8 cellular contexts compared by ENCODE assay signal in the genomic region with DNA sequence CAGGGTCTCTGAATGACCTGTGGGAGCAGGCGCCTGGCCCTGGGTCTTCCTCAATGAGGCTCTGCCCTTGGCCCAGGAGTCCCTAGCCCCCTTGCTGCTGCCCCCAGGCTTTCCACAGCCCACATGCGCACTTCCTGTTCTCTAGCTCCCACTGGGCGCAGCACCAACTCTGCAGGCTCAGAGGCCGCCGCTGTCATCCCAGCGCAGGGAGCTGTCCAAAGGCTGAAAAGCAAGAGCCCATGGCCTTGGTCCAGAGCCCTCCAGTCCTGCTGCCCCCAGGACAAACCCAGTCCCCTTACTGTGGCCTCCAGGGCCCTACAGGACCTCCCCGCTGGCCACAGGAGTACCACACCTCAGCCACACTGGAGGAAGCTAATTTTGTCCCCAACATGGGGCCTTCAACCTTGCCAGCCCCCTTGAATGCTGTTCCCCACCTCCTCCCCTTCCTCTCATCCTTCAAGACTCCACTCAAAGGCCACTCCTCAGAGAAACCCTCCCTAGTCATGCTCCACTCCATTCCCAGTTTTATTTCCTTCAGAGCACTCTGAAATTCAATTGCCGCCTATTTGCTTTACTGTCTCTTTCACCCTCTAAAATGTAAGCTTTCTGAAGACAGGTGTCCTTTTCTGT. TPM values are rescaled to one million over a fixed set of nuclear protein-coding genes. Genes with fewer than 3 reads are reported as not detected.
A peak's percentile ranks its signal among the peaks of the same experiment; 100 is the strongest.
DNase-seq lines count a peak whose midpoint lies in the region; ATAC-seq and TF ChIP-seq lines count a peak whose summit lies in the region.

No MANE protein-coding gene starts in this region.

- no peaks in the 10 kb centered on the region for H3K79me2 ChIP-seq in fibroblast of lung (ENCODE audit: control insufficient read depth, insufficient read depth, low read length)

- no peaks in the 10 kb centered on the region for H3K9me3 ChIP-seq in fibroblast of lung (ENCODE audit: control insufficient read depth, insufficient read depth, low read depth, low read length)

- H3K27me3 ChIP-seq in fibroblast of lung (ENCODE audit: control insufficient read depth, insufficient read depth, low read length), result peaks cover 9% of the 10 kb centered on the region

- no peaks in the 10 kb centered on the region for H3K4me1 Mint-ChIP-seq in osteocyte (ENCODE audit: unreplicated experiment)

- H3K27me3 Mint-ChIP-seq in osteocyte (ENCODE audit: unreplicated experiment), result peaks cover 32% of the 10 kb centered on the region

- TF ChIP-seq CTCF in GM12865 (IDR thresholded peaks at IDR 0.05; ENCODE audit: insufficient read depth, low read depth, low read length, missing control alignments), result no peak
- TF ChIP-seq CTCF in fibroblast of lung (conservative IDR thresholded peaks at IDR 0.05 in 1 of 2, IDR thresholded peaks at IDR 0.05 in 1 of 2; ENCODE audit: low read depth in 1 of 2, low read length in 2 of 2), result no peak
- no peak for TF ChIP-seq CTCF in osteocyte (IDR thresholded peaks at IDR 0.05)

- H3K4me1 ChIP-seq in fibroblast of lung (ENCODE audit: control insufficient read depth, extremely low read depth, insufficient read depth, low read length), result no peaks in the 10 kb centered on the region

- no peaks in the 10 kb centered on the region for H3K36me3 Mint-ChIP-seq in osteocyte (ENCODE audit: unreplicated experiment)

- no peak overlapping the region for H3K4me3 Mint-ChIP-seq in osteocyte (ENCODE audit: unreplicated experiment)

- H3K4me3 ChIP-seq in GM12865 (ENCODE audit: low read depth, low read length) (no peak overlapping the region), fibroblast of lung (replicated peaks in 1 of 4; ENCODE audit: control extremely low read depth in 1 of 4, insufficient read depth in 1 of 4, low read depth in 3 of 4, low read length in 4 of 4) (no peak overlapping the region)

- H3K4me2 ChIP-seq in fibroblast of lung (ENCODE audit: extremely low read depth, insufficient read depth, low read length), result no peak overlapping the region

- no peaks in the 10 kb centered on the region for H3K9me3 Mint-ChIP-seq in osteocyte (ENCODE audit: unreplicated experiment)

- H3K27ac ChIP-seq in fibroblast of lung (ENCODE audit: insufficient read depth, low read length), result no peak overlapping the region

- H3K36me3 ChIP-seq in fibroblast of lung (ENCODE audit: control insufficient read depth, insufficient read depth, low read length), result no peaks in the 10 kb centered on the region

- no peak overlapping the region for H2AFZ ChIP-seq in fibroblast of lung (ENCODE audit: low read length)

- H3K9ac ChIP-seq in fibroblast of lung (ENCODE audit: insufficient read depth, low read length), result no peak overlapping the region

- H4K20me1 ChIP-seq in fibroblast of lung (ENCODE audit: control insufficient read depth, extremely low read depth, insufficient read depth, low read length), result no peaks in the 10 kb centered on the region

- ATAC-seq in HG03342 (IDR thresholded peaks at IDR 0.05; ENCODE audit: unreplicated experiment), result no peak

- DNase-seq in GM12865 (ENCODE audit: low read depth), result peak; percentile 35
- peak; percentile 65 for DNase-seq in RPMI7951 (ENCODE audit: low read depth)
- peak; percentile 66 to 71 for DNase-seq in fibroblast of lung (ENCODE audit: low read depth in 2 of 2)
- DNase-seq in osteocyte (ENCODE audit: extremely low spot score, unreplicated experiment), result peak; percentile 90
- DNase-seq in DMS53 treated with DMSO at 0.1 percent for 48 hours (lab: John Stamatoyannopoulos, UW; ENCODE audit: unreplicated experiment), result no peak
- no peak for DNase-seq in activated T-cell treated with anti-CD3 and anti-CD28 coated beads, Interleukin-2, amount 50 U/mL, for 1 hour
- DNase-seq in NCI-H1436 (lab: John Stamatoyannopoulos, UW), result no peak

- H3K27ac Mint-ChIP-seq in osteocyte (ENCODE audit: unreplicated experiment), result no peak overlapping the region

RNA-seq across cellular contexts. Expression of a gene that starts 8.0 kb away (rescaled TPM):
- 2.0 and 2.4 TPM in 2 replicates for total RNA-seq in RPMI7951 (2014; rRNA removed; shearing (Covaris generic))
- total RNA-seq in fibroblast of lung, result under 0.01 and 0.17 TPM in 2 replicates
- 0.31 and 0.43 TPM in 2 replicates for polyA plus RNA-seq in fibroblast of lung
- 0.56 and 0.91 TPM in 2 replicates for polyA plus RNA-seq in fibroblast of lung (2012)
- polyA minus RNA-seq in fibroblast of lung (ENCODE audit: low replicate concordance), result 0.39 TPM in 1 of 2 replicates, not detected in the other
- 0.64 and 1.0 TPM in 2 replicates for total RNA-seq in osteocyte

Comparison
In these comparisons a context has a peak if more than half of its experiments do, and no peak if none do; other contexts are left out.
1. DNase-seq: peak in GM12865 (single experiment), RPMI7951 (single experiment), fibroblast of lung (2 of 2) and osteocyte (single experiment); none in DMS53 treated with DMSO at 0.1 percent for 48 hours (single experiment), activated T-cell treated with anti-CD3 and anti-CD28 coated beads, Interleukin-2, amount 50 U/mL, for 1 hour (single experiment) and NCI-H1436 (single experiment).